21 cellular contexts compared by ENCODE assay signal in the genomic region with DNA sequence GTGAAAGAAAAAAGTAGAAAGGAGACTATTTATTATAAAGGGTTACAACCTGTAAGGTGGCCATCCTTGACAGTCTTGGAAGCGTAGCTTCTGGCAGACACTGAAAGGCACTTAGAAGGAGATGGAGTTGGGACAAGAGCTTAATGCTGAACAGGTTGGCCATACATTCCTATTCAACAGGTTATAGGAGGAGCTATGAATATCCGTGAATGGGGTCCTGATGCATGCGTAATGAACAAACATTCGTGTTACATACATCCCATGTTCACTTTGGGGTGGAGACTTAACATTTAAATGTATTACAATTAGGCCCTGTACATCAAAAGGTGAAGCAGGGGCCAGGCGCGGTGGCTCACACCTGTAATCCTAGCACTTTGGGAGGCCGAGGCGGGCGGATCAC. TPM values are rescaled to one million over a fixed set of nuclear protein-coding genes. Genes with fewer than 3 reads are reported as not detected.
DNase-seq lines count a peak whose midpoint lies in the region; ATAC-seq and TF ChIP-seq lines count a peak whose summit lies in the region.
"Had no signal": no experiment of that assay in that cellular context is flagged by ENCODE, and none has a peak within 500 bp of the region (broad histone marks: within the 10 kb centered on the region; RNA-seq: fewer than 3 reads in every experiment).

No MANE protein-coding gene starts in this region.

- DNase-seq in hepatocyte (ENCODE audit: low spot score), result no peak
- DNase-seq in stomach, result no peak
- DNase-seq in colonic mucosa, result no peak
- DNase-seq in stimulated activated naive B cell treated with anti-CD40 and anti-IgM and Interleukin-4, amounts not matched to agents 10 μg/mL and 1 μg/mL and 100 μg/mL, for 72 hours, result no peak
- DNase-seq: 8988T; ACHN; AML-193; BE2C; Calu3; CD4-positive, alpha-beta T cell; CD8-positive, alpha-beta memory T cell; DMS79 treated with DMSO at 0.1 percent for 48 hours; GF-D8; GM23248; H7; HCEC 1CT had no signal

- CTCF ChIA-PET in HEK293 (lab: Yijun Ruan, JAX), result no interaction called here

- no peak overlapping the region for H3K4me3 ChIP-seq in HEK293 (ENCODE audit: low read depth, low read length)
- H3K4me3 ChIP-seq in hepatocyte, result no peak overlapping the region
- no peak overlapping the region for H3K4me3 ChIP-seq in stomach
- no peak overlapping the region for H3K4me3 ChIP-seq in colonic mucosa
- H3K4me3 ChIP-seq: A549; BLaER1 treated with 17β-estradiol and CSF1 and Interleukin-3, amounts not matched to agents 10 nM and 100 nM; GM23248 had no signal

- no peak overlapping the region for H2AFZ ChIP-seq in hepatocyte
- H2AFZ ChIP-seq: GM23248 had no signal

- no peak overlapping the region for H3K27ac Mint-ChIP-seq in stimulated activated naive B cell treated with anti-CD40 and anti-IgM and Interleukin-4, amounts not matched to agents 10 μg/mL and 1 μg/mL and 100 μg/mL, for 72 hours
- H3K27ac Mint-ChIP-seq: CD14-positive monocyte; CD4-positive, alpha-beta T cell; CD8-positive, alpha-beta memory T cell had no signal

- H4K20me1 ChIP-seq in hepatocyte (ENCODE audit: insufficient read depth, poor library complexity, severe bottlenecking), result no peaks in the 10 kb centered on the region
- H4K20me1 ChIP-seq: BLaER1 treated with 17β-estradiol and CSF1 and Interleukin-3, amounts not matched to agents 10 nM and 100 nM had no signal

- no peak overlapping the region for H3K4me2 ChIP-seq in hepatocyte
- H3K4me2 ChIP-seq: A549; BLaER1 treated with 17β-estradiol and CSF1 and Interleukin-3, amounts not matched to agents 10 nM and 100 nM had no signal

- H3K27me3 Mint-ChIP-seq in stimulated activated naive B cell treated with anti-CD40 and anti-IgM and Interleukin-4, amounts not matched to agents 10 μg/mL and 1 μg/mL and 100 μg/mL, for 72 hours, result peaks cover 4 to 5% of the 10 kb centered on the region in 2 donors

- H3K9me3 ChIP-seq in HEK293 (ENCODE audit: control insufficient read depth, insufficient read depth, low read depth, low read length), result no peaks in the 10 kb centered on the region
- H3K9me3 ChIP-seq in hepatocyte (ENCODE audit: low read depth), result no peaks in the 10 kb centered on the region
- no peaks in the 10 kb centered on the region for H3K9me3 ChIP-seq in stomach
- no peaks in the 10 kb centered on the region for H3K9me3 ChIP-seq in colonic mucosa
- H3K9me3 ChIP-seq: A549; BE2C; BLaER1 treated with 17β-estradiol and CSF1 and Interleukin-3, amounts not matched to agents 10 nM and 100 nM had no signal

- H3K36me3 ChIP-seq in HEK293 (ENCODE audit: control insufficient read depth in 2 of 2, insufficient read depth in 1 of 2, low read length in 2 of 2), result no peaks in the 10 kb centered on the region; a peak in 1 of 3 replicates
- no peaks in the 10 kb centered on the region for H3K36me3 ChIP-seq in hepatocyte (replicated peaks; ENCODE audit: insufficient read depth, low read depth)
- peaks cover 0 to 5% (median 2%) of the 10 kb centered on the region in 4 donors for H3K36me3 ChIP-seq in stomach
- no peaks in the 10 kb centered on the region for H3K36me3 ChIP-seq in colonic mucosa
- H3K36me3 ChIP-seq: BE2C; BLaER1 treated with 17β-estradiol and CSF1 and Interleukin-3, amounts not matched to agents 10 nM and 100 nM had no signal

- H3K4me1 ChIP-seq in HEK293 (ENCODE audit: control insufficient read depth, insufficient read depth, low read length), result 0 out of 2 replicates have a peak, but pooled peaks cover 3% of the 10 kb centered on the region
- peaks cover 26% of the 10 kb centered on the region for H3K4me1 ChIP-seq in hepatocyte (ENCODE audit: insufficient read depth)
- H3K4me1 ChIP-seq in stomach, result peaks cover 17 to 46% (median 30%) of the 10 kb centered on the region in 4 donors
- peaks cover 16% of the 10 kb centered on the region for H3K4me1 ChIP-seq in colonic mucosa
- H3K4me1 ChIP-seq: BE2C had no signal

- no peaks in the 10 kb centered on the region for H3K9me3 Mint-ChIP-seq in stimulated activated naive B cell treated with anti-CD40 and anti-IgM and Interleukin-4, amounts not matched to agents 10 μg/mL and 1 μg/mL and 100 μg/mL, for 72 hours
- H3K9me3 Mint-ChIP-seq: CD14-positive monocyte; CD4-positive, alpha-beta T cell; CD8-positive, alpha-beta memory T cell had no signal

- no peak overlapping the region for H3K9ac ChIP-seq in colonic mucosa (ENCODE audit: low read depth in 2 of 2, low read length in 2 of 2)
- H3K9ac ChIP-seq: BLaER1 treated with 17β-estradiol and CSF1 and Interleukin-3, amounts not matched to agents 10 nM and 100 nM; GM23248 had no signal

- H3K4me1 Mint-ChIP-seq in stimulated activated naive B cell treated with anti-CD40 and anti-IgM and Interleukin-4, amounts not matched to agents 10 μg/mL and 1 μg/mL and 100 μg/mL, for 72 hours, result no peaks in the 10 kb centered on the region
- H3K4me1 Mint-ChIP-seq: CD8-positive, alpha-beta memory T cell had no signal

- no peaks in the 10 kb centered on the region for H3K27me3 ChIP-seq in hepatocyte
- H3K27me3 ChIP-seq in stomach, result no peaks in the 10 kb centered on the region
- H3K27me3 ChIP-seq in colonic mucosa, result no peaks in the 10 kb centered on the region
- H3K27me3 ChIP-seq: BLaER1 treated with 17β-estradiol and CSF1 and Interleukin-3, amounts not matched to agents 10 nM and 100 nM had no signal

- ATAC-seq in stimulated activated naive B cell treated with anti-CD40 and anti-IgM and Interleukin-4, amounts not matched to agents 10 μg/mL and 1 μg/mL and 100 μg/mL, for 72 hours (replicated peaks), result no peak
- ATAC-seq in GM21576 (IDR thresholded peaks at IDR 0.05; ENCODE audit: unreplicated experiment), result no peak
- ATAC-seq: A549 had no signal

- no peaks in the 10 kb centered on the region for H3K9me2 ChIP-seq in hepatocyte (replicated peaks; ENCODE audit: insufficient read depth)

- no peak for TF ChIP-seq CTCF in HEK293 (tag by site-specific recombination; IDR thresholded peaks at IDR 0.05)
- no peak for TF ChIP-seq CTCF in hepatocyte (IDR thresholded peaks at IDR 0.05; ENCODE audit: poor library complexity)
- TF ChIP-seq CTCF in stomach (IDR thresholded peaks at IDR 0.05), result no peak
- TF ChIP-seq CTCF in colonic mucosa (IDR thresholded peaks at IDR 0.05), result no peak

- POLR2A ChIA-PET in HEK293 (lab: Yijun Ruan, JAX), result no interaction called here

- no peaks in the 10 kb centered on the region for H3K36me3 Mint-ChIP-seq in stimulated activated naive B cell treated with anti-CD40 and anti-IgM and Interleukin-4, amounts not matched to agents 10 μg/mL and 1 μg/mL and 100 μg/mL, for 72 hours
- H3K36me3 Mint-ChIP-seq: CD8-positive, alpha-beta memory T cell had no signal

- H3K4me3 Mint-ChIP-seq in stimulated activated naive B cell treated with anti-CD40 and anti-IgM and Interleukin-4, amounts not matched to agents 10 μg/mL and 1 μg/mL and 100 μg/mL, for 72 hours, result no peak overlapping the region
- H3K4me3 Mint-ChIP-seq: CD14-positive monocyte; CD4-positive, alpha-beta T cell; CD8-positive, alpha-beta memory T cell had no signal

- TF ChIP-seq POLR2A in stomach (IDR thresholded peaks at IDR 0.05), result no peak

- WGBS in hepatocyte (ENCODE audit: low lambda C conversion rate, missing lambda C conversion rate), result 93% methylated on average over 9 of the region's 9 CpGs
- 90 to 93% (median 91%) methylated on average over 9 of the region's 9 CpGs for WGBS in stomach, 5 donors

- intact Hi-C loops in stomach (cut with DNase I; ENCODE audit: low total_unique reads) (no loop called here), colonic mucosa (cut with DNase I) (no loop called here)

- H3K79me2 ChIP-seq in hepatocyte, result peaks cover 82% of the 10 kb centered on the region

- no peak for TF ChIP-seq EP300 in stomach (IDR thresholded peaks at IDR 0.05)

- H3K27ac ChIP-seq in HEK293 (ENCODE audit: extremely low read depth, low read depth, low read length) (no peak overlapping the region), hepatocyte (peak overlapping the region; percentile 82), stomach (peak overlapping the region in 3 of 5 donors; percentile 10 to 60 (median 30)), colonic mucosa (no peak overlapping the region)
- H3K27ac ChIP-seq: A549; BLaER1 treated with 17β-estradiol and CSF1 and Interleukin-3, amounts not matched to agents 10 nM and 100 nM; GM23248 had no signal

TF ChIP-seq in HEK293, 187 proteins besides CTCF, POLR2A, EP300 and RAD21 (continues in another document):
- no peak for TF ChIP-seq ZNF785 (tag by site-specific recombination; IDR thresholded peaks at IDR 0.05)

RNA-seq across cellular contexts. Expression of a gene that starts 33.3 kb away (rescaled TPM):
- total RNA-seq in hepatocyte (51.9 and 55.1 TPM in 2 replicates), stomach (10 to 100 TPM in 3 of 5 donors, 1 to 10 TPM in 2; 4.7 to 55.1 (median 17.4) TPM), colonic mucosa (10 to 100 TPM; 16.0 to 20.2 TPM)
- polyA plus RNA-seq in hepatocyte (22.2 and 24.8 TPM in 2 replicates), stomach (10 to 100 TPM in 2 of 3 donors, 1 to 10 TPM in 1; 7.5 to 12.4 (median 11.4) TPM)

RNA-seq across cellular contexts. Expression of a gene that starts 34.1 kb away (rescaled TPM):
- total RNA-seq in hepatocyte, result 119 and 140 TPM in 2 replicates
- 49.6 and 72.7 TPM in 2 replicates for polyA plus RNA-seq in hepatocyte
- total RNA-seq in stomach, result 10 to 100 TPM; 17.5 to 81.9 (median 52.3) TPM
- polyA plus RNA-seq in stomach, result 10 to 100 TPM in 1 of 3 donors, 1 to 10 TPM in 2; 4.4 to 12.5 (median 7.3) TPM
- total RNA-seq in colonic mucosa, result 100 to 1,000 TPM; 115 to 176 TPM

Comparison
In these comparisons a context has a peak if more than half of its experiments do, and no peak if none do; other contexts are left out.
1. H3K27ac ChIP-seq: peak in hepatocyte (single experiment) and stomach (3 of 5); none in HEK293 (single experiment) and colonic mucosa (single experiment).